Comparison of ENCODE assay signal across 8 cellular contexts in genomic region chr1:174022976-174023277, GRCh38.
A peak's percentile ranks its signal among the peaks of the same experiment; 100 is the strongest.
DNase-seq lines count a peak whose midpoint lies in the region; ATAC-seq and TF ChIP-seq lines count a peak whose summit lies in the region.

No MANE protein-coding gene starts in this region.

- ATAC-seq in stimulated activated naive CD8-positive, alpha-beta T cell treated with anti-CD3 and anti-CD28 coated beads, Interleukin-15, Interleukin-2, amounts not matched to agents 100 U/mL and 50 U/mL, for 24 hours, result no peak
- no peak for ATAC-seq in HG03520 (IDR thresholded peaks at IDR 0.05; ENCODE audit: unreplicated experiment)
- no peak for ATAC-seq in HG02885 (IDR thresholded peaks at IDR 0.05; ENCODE audit: poor library complexity, unreplicated experiment)

- peaks cover 17% of the 10 kb centered on the region for H3K36me3 Mint-ChIP-seq in stimulated activated naive CD8-positive, alpha-beta T cell treated with anti-CD3 and anti-CD28 coated beads, Interleukin-15, Interleukin-2, amounts not matched to agents 100 ng/mL and 50 ng/mL, for 24 hours (ENCODE audit: low read depth)

- peak overlapping the region; percentile 95 for H3K4me3 Mint-ChIP-seq in stimulated activated naive CD8-positive, alpha-beta T cell treated with anti-CD3 and anti-CD28 coated beads, Interleukin-15, Interleukin-2, amounts not matched to agents 100 ng/mL and 50 ng/mL, for 24 hours

- H3K27me3 ChIP-seq in muscle layer of colon (ENCODE audit: control insufficient read depth in 1 of 2, insufficient read depth in 2 of 2, low read length in 2 of 2), result no peaks in the 10 kb centered on the region

- H3K9me3 ChIP-seq in muscle layer of colon (ENCODE audit: low read length), result no peaks in the 10 kb centered on the region

- peak overlapping the region; percentile 94 for H3K27ac Mint-ChIP-seq in stimulated activated naive CD8-positive, alpha-beta T cell treated with anti-CD3 and anti-CD28 coated beads, Interleukin-15, Interleukin-2, amounts not matched to agents 100 ng/mL and 50 ng/mL, for 24 hours

- H3K9ac ChIP-seq in muscle layer of colon (ENCODE audit: low read length), result peak overlapping the region; percentile 96

- no peaks in the 10 kb centered on the region for H3K27me3 Mint-ChIP-seq in stimulated activated naive CD8-positive, alpha-beta T cell treated with anti-CD3 and anti-CD28 coated beads, Interleukin-15, Interleukin-2, amounts not matched to agents 100 ng/mL and 50 ng/mL, for 24 hours

- no peak for DNase-seq in stimulated activated naive CD8-positive, alpha-beta T cell treated with anti-CD3 and anti-CD28 coated beads, Interleukin-15, Interleukin-2, amounts not matched to agents 100 U/mL and 50 U/mL, for 24 hours
- no peak for DNase-seq in cardiac fibroblast (ENCODE audit: low read depth in 2 of 2)
- DNase-seq in dedifferentiated amniotic fluid mesenchymal stem cell (ENCODE audit: extremely low spot score), result no peak
- no peak for DNase-seq in NCI-H1694 (lab: John Stamatoyannopoulos, UW)

- no peaks in the 10 kb centered on the region for H3K36me3 ChIP-seq in muscle layer of colon (ENCODE audit: insufficient read depth, low read length)

- H3K4me3 ChIP-seq in cardiac fibroblast (replicated peaks in 1 of 2; ENCODE audit: low read depth in 2 of 2, low read length in 2 of 2) (peak overlapping the region; percentile 81 to 93), muscle layer of colon (ENCODE audit: low read depth in 1 of 2, low read length in 2 of 2) (peak overlapping the region; percentile 90 to 97)

- no peak for TF ChIP-seq CTCF in cardiac fibroblast (IDR thresholded peaks at IDR 0.05; ENCODE audit: low read depth, low read length)

- H3K4me1 Mint-ChIP-seq in stimulated activated naive CD8-positive, alpha-beta T cell treated with anti-CD3 and anti-CD28 coated beads, Interleukin-15, Interleukin-2, amounts not matched to agents 100 ng/mL and 50 ng/mL, for 24 hours (ENCODE audit: low read depth), result peaks cover 43% of the 10 kb centered on the region

- H3K9me3 Mint-ChIP-seq in stimulated activated naive CD8-positive, alpha-beta T cell treated with anti-CD3 and anti-CD28 coated beads, Interleukin-15, Interleukin-2, amounts not matched to agents 100 ng/mL and 50 ng/mL, for 24 hours, result no peaks in the 10 kb centered on the region

- H3K4me1 ChIP-seq in muscle layer of colon (ENCODE audit: insufficient read depth, low read length), result peaks cover 34% of the 10 kb centered on the region

- peak overlapping the region; percentile 93 for H3K27ac ChIP-seq in muscle layer of colon (ENCODE audit: low read depth, low read length)
